30 cellular contexts compared by ENCODE assay signal in genomic region chr5:81912933-81913332, GRCh38. TPM values are rescaled to one million over a fixed set of nuclear protein-coding genes. Genes with fewer than 3 reads are reported as not detected.
DNase-seq lines count a peak whose midpoint lies in the region; ATAC-seq, FAIRE-seq and TF ChIP-seq lines count a peak whose summit lies in the region.
"Had no signal": no experiment of that assay in that cellular context is flagged by ENCODE, and none has a peak within 500 bp of the region (broad histone marks: within the 10 kb centered on the region; RNA-seq: fewer than 3 reads in every experiment).

No MANE protein-coding gene starts in this region.

- no peaks in the 10 kb centered on the region for H3K36me3 Mint-ChIP-seq in WTC11
- H3K36me3 Mint-ChIP-seq: CD14-positive monocyte; CD4-positive, alpha-beta memory T cell; CD4-positive, CD25-positive, alpha-beta regulatory T cell; CD8-positive, alpha-beta memory T cell; CD8-positive, alpha-beta T cell had no signal

- CTCF ChIA-PET in WTC11 (lab: Charles Lee): no interaction called here

- DNase-seq in WTC11 (ENCODE audit: low spot score) (no peak), superior temporal gyrus (ENCODE audit: extremely low spot score) (no peak), NCI-H510A (lab: John Stamatoyannopoulos, UW) (no peak)
- DNase-seq: 8988T; ACHN; AML-193; BE2C; C1 segment of cervical spinal cord; Caco-2; Calu3; CD4-positive, alpha-beta memory T cell; CD4-positive, alpha-beta T cell; CD4-positive, CD25-positive, alpha-beta regulatory T cell; CD8-positive, alpha-beta memory T cell; CD8-positive, alpha-beta T cell; COR-L47; DMS 273 treated with DMSO at 0.1 percent for 48 hours; DMS153; DMS53; DMS79; DMS79 treated with DMSO at 0.1 percent for 48 hours; DND-41; EL had no signal

- POLR2A ChIA-PET in WTC11 (lab: Charles Lee): no interaction called here

- no peak overlapping the region for H3K4me3 Mint-ChIP-seq in WTC11
- H3K4me3 Mint-ChIP-seq: B cell; CD14-positive monocyte; CD4-positive, alpha-beta memory T cell; CD4-positive, alpha-beta T cell; CD4-positive, CD25-positive, alpha-beta regulatory T cell; CD8-positive, alpha-beta memory T cell; CD8-positive, alpha-beta T cell had no signal

- no peak for ATAC-seq in WTC11
- no peak for ATAC-seq in GM21723 (IDR thresholded peaks at IDR 0.05; ENCODE audit: unreplicated experiment)
- ATAC-seq: A549; CD8-positive, alpha-beta T cell had no signal

- no peak for TF ChIP-seq CTCF in WTC11 (IDR thresholded peaks at IDR 0.05)

- no peaks in the 10 kb centered on the region for H3K27me3 Mint-ChIP-seq in WTC11 (ENCODE audit: low read depth)
- H3K27me3 Mint-ChIP-seq: B cell; CD4-positive, alpha-beta memory T cell; CD4-positive, alpha-beta T cell had no signal

- FAIRE-seq in A204.1 (lab: Jason Lieb, UNC): peak; percentile 73
- FAIRE-seq in endometrium (lab: Jason Lieb, UNC): peak; percentile 59
- FAIRE-seq: A549, D721Med had no signal

- no peak overlapping the region for H3K27ac Mint-ChIP-seq in WTC11
- H3K27ac Mint-ChIP-seq: B cell; CD14-positive monocyte; CD4-positive, alpha-beta memory T cell; CD4-positive, alpha-beta T cell; CD8-positive, alpha-beta memory T cell; CD8-positive, alpha-beta T cell had no signal

- 0 out of 2 replicates have a peak, but pooled peaks cover 9% of the 10 kb centered on the region for H3K9me3 Mint-ChIP-seq in WTC11
- H3K9me3 Mint-ChIP-seq: CD4-positive, alpha-beta T cell; CD8-positive, alpha-beta memory T cell; CD8-positive, alpha-beta T cell had no signal

- H3K4me1 Mint-ChIP-seq in WTC11: peaks cover 24% of the 10 kb centered on the region
- H3K4me1 Mint-ChIP-seq: CD4-positive, alpha-beta memory T cell; CD4-positive, CD25-positive, alpha-beta regulatory T cell; CD8-positive, alpha-beta memory T cell had no signal

TF ChIP-seq in WTC11, 78 proteins besides CTCF, POLR2A, EP300 and RAD21:
- TF ChIP-seq HMGA2 (CRISPR knock-in tag; IDR thresholded peaks at IDR 0.05) (peak; percentile 92), NR2C2 (CRISPR knock-in tag; IDR thresholded peaks at IDR 0.05) (no peak), STAT6 (CRISPR knock-in tag; conservative IDR thresholded peaks at IDR 0.05; ENCODE audit: low read depth) (no peak), CREB1 (CRISPR knock-in tag; IDR thresholded peaks at IDR 0.05) (no peak)

RNA-seq across cellular contexts. Expression of gene ATG10, which starts 58.9 kb away (rescaled TPM):
- total RNA-seq in WTC11 (2021): 10.4 to 12.2 TPM (median 11.1 TPM) in 3 replicates
